19 cellular contexts compared by ENCODE assay signal in genomic region chr14:55241673-55242072, GRCh38. TPM values are rescaled to one million over a fixed set of nuclear protein-coding genes. Genes with fewer than 3 reads are reported as not detected.
"Had no signal": no experiment of that assay in that cellular context is flagged by ENCODE, and none has a peak within 500 bp of the region (broad histone marks: within the 10 kb centered on the region; RNA-seq: fewer than 3 reads in every experiment).

No MANE protein-coding gene starts in this region.

- H3K4me1 Mint-ChIP-seq: neural progenitor cell had no signal

- H3K4me3 ChIP-seq: hepatocyte, mucosa of descending colon, pancreas had no signal

- H3K4me3 Mint-ChIP-seq: endodermal cell; natural killer cell treated with Interleukin-12 subunit alpha and Interleukin-12 subunit beta and Interleukin-15 and Interleukin-18, amount 100 ng/mL, for 72 hours; neural progenitor cell; stimulated activated memory B cell treated with anti-CD40 and anti-IgM and Interleukin-4, amounts not matched to agents 10 μg/mL and 1 μg/mL and 100 μg/mL, for 72 hours; stimulated activated naive CD8-positive, alpha-beta T cell treated with anti-CD3 and anti-CD28 coated beads, Interleukin-15, Interleukin-2, amounts not matched to agents 100 ng/mL and 50 ng/mL, for 24 hours; type B pancreatic cell had no signal

- H3K27me3 ChIP-seq: pancreas had no signal

- H3K9me3 ChIP-seq: mucosa of descending colon, pancreas had no signal

- H3K79me2 ChIP-seq: hepatocyte had no signal

- H3K27ac ChIP-seq: coronary artery, hepatocyte, neural progenitor cell, pancreas had no signal

- H3K27ac Mint-ChIP-seq: endodermal cell; natural killer cell treated with Interleukin-12 subunit alpha and Interleukin-12 subunit beta and Interleukin-15 and Interleukin-18, amount 100 ng/mL, for 72 hours; neural progenitor cell; progenitor cell of endocrine pancreas; stimulated activated memory B cell treated with anti-CD40 and anti-IgM and Interleukin-4, amounts not matched to agents 10 μg/mL and 1 μg/mL and 100 μg/mL, for 72 hours; stimulated activated naive CD8-positive, alpha-beta T cell treated with anti-CD3 and anti-CD28 coated beads, Interleukin-15, Interleukin-2, amounts not matched to agents 100 ng/mL and 50 ng/mL, for 24 hours; type B pancreatic cell had no signal

- H3K36me3 Mint-ChIP-seq: natural killer cell treated with Interleukin-12 subunit alpha and Interleukin-12 subunit beta and Interleukin-15 and Interleukin-18, amount 100 ng/mL, for 72 hours; neural progenitor cell; stimulated activated memory B cell treated with anti-CD40 and anti-IgM and Interleukin-4, amounts not matched to agents 10 μg/mL and 1 μg/mL and 100 μg/mL, for 72 hours; type B pancreatic cell had no signal

- H3K9ac ChIP-seq: neural progenitor cell had no signal

- H3K4me1 ChIP-seq: neural progenitor cell, pancreas had no signal

- H3K9me3 Mint-ChIP-seq: endodermal cell; natural killer cell treated with Interleukin-12 subunit alpha and Interleukin-12 subunit beta and Interleukin-15 and Interleukin-18, amount 100 ng/mL, for 72 hours; neural progenitor cell; stimulated activated memory B cell treated with anti-CD40 and anti-IgM and Interleukin-4, amounts not matched to agents 10 μg/mL and 1 μg/mL and 100 μg/mL, for 72 hours; stimulated activated naive CD8-positive, alpha-beta T cell treated with anti-CD3 and anti-CD28 coated beads, Interleukin-15, Interleukin-2, amounts not matched to agents 100 ng/mL and 50 ng/mL, for 24 hours; type B pancreatic cell had no signal

- H3K36me3 ChIP-seq: neural progenitor cell, pancreas had no signal

- FAIRE-seq: islet of Langerhans, pancreas, urothelium cell line had no signal

- DNase-seq: central memory CD4-positive, alpha-beta T cell; effector CD4-positive, alpha-beta T cell; endodermal cell; kidney glomerular epithelial cell; mucosa of descending colon; pancreas; right cardiac atrium; stimulated activated CD4-positive, alpha-beta T cell treated with anti-CD3 and anti-CD28 coated beads, Interleukin-4, amount 100 ng/mL, for 24 hours had no signal

RNA-seq across cellular contexts. Expression of gene DLGAP5, which starts 50.3 kb away (rescaled TPM):
- total RNA-seq: mesenteric fat pad had no signal
- polyA plus RNA-seq: pancreas had no signal
